In the genomic region with DNA sequence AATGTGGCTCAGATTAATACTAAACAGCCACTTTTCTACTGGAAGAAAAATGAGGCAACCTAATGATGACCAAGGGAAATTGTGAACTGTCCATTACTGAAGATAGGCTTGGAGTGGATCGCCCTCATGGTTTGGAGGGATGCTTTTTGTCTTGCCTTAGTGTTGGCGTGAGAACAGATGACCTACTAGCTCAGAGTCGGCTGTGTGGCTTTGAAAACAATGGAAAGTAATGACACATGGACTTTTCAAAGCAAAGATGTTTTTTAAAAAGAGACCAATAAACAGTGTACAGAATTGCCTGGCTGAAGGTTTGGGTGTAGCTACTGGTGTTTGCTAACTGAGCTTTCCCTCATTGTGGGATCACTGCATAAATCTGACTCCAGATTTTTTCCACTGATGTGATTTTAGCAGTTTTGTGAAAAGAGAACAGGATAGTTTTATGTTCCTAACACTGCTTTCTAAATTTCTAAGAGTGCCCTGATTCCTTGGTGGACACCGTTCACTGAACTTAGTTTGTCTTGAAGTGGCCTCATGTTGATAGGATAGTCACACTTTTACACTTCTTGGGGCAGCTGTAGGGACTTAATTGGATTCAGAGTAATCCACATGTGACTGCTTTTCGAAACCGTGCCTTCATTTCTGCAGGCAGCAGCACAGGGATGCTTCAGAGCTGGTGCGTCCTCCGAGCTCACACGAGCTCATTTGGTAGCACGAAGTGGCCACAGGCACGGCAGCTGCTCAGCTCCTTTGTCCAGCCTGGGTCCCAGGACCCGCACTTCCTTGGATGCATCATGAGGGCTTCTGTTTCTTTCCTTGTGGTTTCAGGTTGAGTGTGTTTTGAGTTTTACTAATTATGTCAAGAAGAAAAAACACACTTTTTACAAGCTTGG, we compare ENCODE assay signal across 17 cellular contexts. TPM values are rescaled to one million over a fixed set of nuclear protein-coding genes. Genes with fewer than 3 reads are reported as not detected.
DNase-seq lines count a peak whose midpoint lies in the region; ATAC-seq and TF ChIP-seq lines count a peak whose summit lies in the region.
"Had no signal": no experiment of that assay in that cellular context is flagged by ENCODE, and none has a peak within 500 bp of the region (broad histone marks: within the 10 kb centered on the region; RNA-seq: fewer than 3 reads in every experiment).

No MANE protein-coding gene starts in this region.

- H3K9me3 ChIP-seq in Peyer's patch: no peaks in the 10 kb centered on the region
- H3K9me3 ChIP-seq in sigmoid colon: no peaks in the 10 kb centered on the region
- H3K9me3 ChIP-seq: left lung had no signal

- H3K4me1 ChIP-seq in Peyer's patch (peaks cover 0 to 51% (median 4%) of the 10 kb centered on the region in 4 donors), sigmoid colon (peaks cover 0 to 45% (median 32%) of the 10 kb centered on the region in 4 donors)

- ATAC-seq in HG03280 (IDR thresholded peaks at IDR 0.05; ENCODE audit: unreplicated experiment): no peak
- ATAC-seq: left lung had no signal

- intact Hi-C loops in Calu3 (cut with micrococcal nuclease; ENCODE audit: unreplicated experiment): no loop called here
- intact Hi-C loops in sigmoid colon (cut with DNase I): no loop called here

- 85% methylated on average over 12 of the region's 12 CpGs for WGBS in sigmoid colon, 2 donors

- CTCF ChIA-PET in Calu3 (lab: Charles Lee): interaction anchor here (0.8 kb wide), 1 partner anchor 201 kb away, joined by 3 read pairs; no protein-coding TSS in a partner anchor

- no peaks in the 10 kb centered on the region for H3K27me3 Mint-ChIP-seq in Calu3 (ENCODE audit: unreplicated experiment)
- H3K27me3 Mint-ChIP-seq: activated naive CD8-positive, alpha-beta T cell treated with anti-CD3 and anti-CD28 coated beads, Interleukin-2, amount 10 ng/mL, durations not matched to agents 7 days and 5 days; CD4-positive, CD25-positive, alpha-beta regulatory T cell had no signal

- no TSS peak for BruUV-seq in Calu3 (replicated peaks; lab: Mats Ljungman, UMichigan)

- H3K9me3 Mint-ChIP-seq in Calu3 (ENCODE audit: low read depth, unreplicated experiment): no peaks in the 10 kb centered on the region
- H3K9me3 Mint-ChIP-seq: activated naive CD8-positive, alpha-beta T cell treated with anti-CD3 and anti-CD28 coated beads, Interleukin-2, amount 10 ng/mL, durations not matched to agents 7 days and 5 days; CD4-positive, CD25-positive, alpha-beta regulatory T cell; T-helper 1 cell treated with Interleukin-12 subunit alpha and Interleukin-12 subunit beta and Interleukin-4 antibody, amounts not matched to agents 30 μg/mL and 1 μg/mL, for 36 hours had no signal

- H3K27ac ChIP-seq in Peyer's patch (peak overlapping the region in 3 of 4 donors; percentile 98 to 99 (median 99)), sigmoid colon (peak overlapping the region in 2 of 4 donors; percentile 7 to 67)

- H3K4me1 Mint-ChIP-seq in Calu3 (ENCODE audit: low read depth, unreplicated experiment): peaks cover 32% of the 10 kb centered on the region

- TF ChIP-seq EP300 in sigmoid colon (IDR thresholded peaks at IDR 0.05): no peak

- TF ChIP-seq POLR2A in Peyer's patch (IDR thresholded peaks at IDR 0.05) (no peak), sigmoid colon (IDR thresholded peaks at IDR 0.05) (no peak)

- DNase-seq in Calu3 (no peak), Peyer's patch (peak in 1 of 3 donors; percentile 40), fibroblast of the aortic adventitia (ENCODE audit: low read depth) (peak; percentile 61), sigmoid colon (peak; percentile 25), NCI-H1105 (lab: John Stamatoyannopoulos, UW) (no peak), foreskin melanocyte (no peak), ecto neural progenitor cell (ENCODE audit: low spot score) (no peak)
- DNase-seq: activated CD4-positive, alpha-beta T cell treated with anti-CD3 and anti-CD28 coated beads, Interleukin-2, amount 50 U/mL, for 4 hours; activated naive CD8-positive, alpha-beta T cell treated with anti-CD3 and anti-CD28 coated beads, Interleukin-2, amount 10 ng/mL, durations not matched to agents 7 days and 5 days; CD4-positive, CD25-positive, alpha-beta regulatory T cell; GF-D8; Kasumi-1; left lung; NCI-H2171; OCI-M1 had no signal

- H3K36me3 ChIP-seq in Peyer's patch (peaks cover 0 to 12% (median 0%) of the 10 kb centered on the region in 3 donors), sigmoid colon (peaks cover 0 to 11% (median 3%) of the 10 kb centered on the region in 4 donors)

- H3K4me3 ChIP-seq in Peyer's patch (peak overlapping the region in 1 of 4 donors; percentile 14), fibroblast of the aortic adventitia (ENCODE audit: low read depth, low read length) (no peak overlapping the region), sigmoid colon (no peak overlapping the region)
- H3K4me3 ChIP-seq: left lung had no signal

- H3K36me3 Mint-ChIP-seq in Calu3 (ENCODE audit: insufficient read depth, unreplicated experiment): peaks cover 74% of the 10 kb centered on the region

- H3K27ac Mint-ChIP-seq in Calu3 (ENCODE audit: unreplicated experiment): peak overlapping the region; percentile 29
- H3K27ac Mint-ChIP-seq: activated naive CD8-positive, alpha-beta T cell treated with anti-CD3 and anti-CD28 coated beads, Interleukin-2, amount 10 ng/mL, durations not matched to agents 7 days and 5 days; T-helper 1 cell treated with Interleukin-12 subunit alpha and Interleukin-12 subunit beta and Interleukin-4 antibody, amounts not matched to agents 30 μg/mL and 1 μg/mL, for 36 hours had no signal

- H3K27me3 ChIP-seq in Peyer's patch (no peaks in the 10 kb centered on the region), sigmoid colon (no peaks in the 10 kb centered on the region)
- H3K27me3 ChIP-seq: left lung had no signal

- no peak for TF ChIP-seq CTCF in Calu3 (IDR thresholded peaks at IDR 0.05; ENCODE audit: unreplicated experiment)
- TF ChIP-seq CTCF in Peyer's patch (IDR thresholded peaks at IDR 0.05): no peak
- TF ChIP-seq CTCF in fibroblast of the aortic adventitia (IDR thresholded peaks at IDR 0.05; ENCODE audit: insufficient read depth, low read length): no peak
- TF ChIP-seq CTCF in sigmoid colon (IDR thresholded peaks at IDR 0.05): no peak

- no peak overlapping the region for H3K4me3 Mint-ChIP-seq in Calu3 (ENCODE audit: low read depth, unreplicated experiment)
- H3K4me3 Mint-ChIP-seq: activated naive CD8-positive, alpha-beta T cell treated with anti-CD3 and anti-CD28 coated beads, Interleukin-2, amount 10 ng/mL, durations not matched to agents 7 days and 5 days; T-helper 1 cell treated with Interleukin-12 subunit alpha and Interleukin-12 subunit beta and Interleukin-4 antibody, amounts not matched to agents 30 μg/mL and 1 μg/mL, for 36 hours had no signal

RNA-seq across cellular contexts. Expression of a gene that starts 4.3 kb away (rescaled TPM):
- total RNA-seq in Calu3 (2022) (38.3 and 39.5 TPM in 2 replicates), Peyer's patch (10 to 100 TPM; 33.0 to 75.5 (median 50.5) TPM), fibroblast of the aortic adventitia (ENCODE audit: low replicate concordance) (13.8 and 32.8 TPM in 2 replicates), sigmoid colon (10 to 100 TPM; 18.6 to 27.8 (median 23.0) TPM)
- 10 to 100 TPM; 44.2 to 84.6 (median 64.9) TPM for polyA plus RNA-seq in sigmoid colon

Comparison
In these comparisons a context has a peak if more than half of its experiments do, and no peak if none do; other contexts are left out.
1. DNase-seq: peak in fibroblast of the aortic adventitia (single experiment) and sigmoid colon (single experiment); none in Calu3 (single experiment), NCI-H1105 (single experiment), foreskin melanocyte (single experiment) and ecto neural progenitor cell (single experiment).